ENCODE assay signal across 8 cellular contexts in the genomic region with DNA sequence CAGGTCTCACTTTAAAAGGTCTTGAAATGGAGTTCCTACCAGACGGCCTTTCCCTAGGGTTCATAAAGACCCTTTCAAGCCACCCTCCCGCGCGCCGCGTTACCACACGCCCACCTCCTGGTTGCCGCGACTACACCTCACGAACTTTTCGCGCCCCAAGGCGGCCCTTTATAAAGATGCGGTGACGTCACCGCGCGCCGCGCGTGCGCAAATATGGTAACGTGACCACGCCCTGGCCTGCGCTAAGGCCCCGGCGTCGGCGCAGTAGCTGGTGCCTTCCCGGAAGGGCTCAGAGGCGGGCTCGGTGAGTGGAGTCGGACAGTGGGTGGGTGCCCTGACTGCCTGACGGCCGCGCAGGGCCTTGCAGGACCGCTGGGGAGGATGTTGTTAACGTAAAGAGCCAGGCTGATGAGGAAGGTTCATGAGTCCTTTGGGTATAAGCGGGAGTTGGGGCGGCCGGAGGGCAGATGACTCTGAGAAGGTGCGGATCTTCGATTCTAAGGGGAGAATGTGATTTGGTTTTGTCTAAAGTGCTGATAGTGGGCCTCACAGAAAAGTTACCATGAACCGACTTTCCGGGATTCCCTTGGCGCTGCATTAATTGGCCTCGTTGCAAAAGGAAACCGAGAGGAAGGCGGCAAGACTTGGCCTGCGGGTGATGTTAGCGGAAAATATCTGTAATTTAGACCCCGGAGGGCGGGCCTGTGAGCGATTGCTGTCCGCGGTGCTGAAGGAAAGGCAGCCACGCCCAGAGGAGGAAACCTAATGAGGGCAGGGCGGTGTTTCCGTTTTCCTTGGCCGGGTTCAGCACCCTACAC. TPM values are rescaled to one million over a fixed set of nuclear protein-coding genes. Genes with fewer than 3 reads are reported as not detected.
DNase-seq lines count a peak whose midpoint lies in the region; ATAC-seq and FAIRE-seq lines count a peak whose summit lies in the region.

No MANE protein-coding gene starts in this region.

- no peak overlapping the region for H3K27ac ChIP-seq in mesendoderm (ENCODE audit: low read depth, low read length)

- WGBS in mesendoderm (ENCODE audit: extremely low coverage, insufficient coverage, low lambda C conversion rate): no CpG with 5 or more reads among the region's 60 CpGs

- no peak overlapping the region for H2BK120ac ChIP-seq in mesendoderm (ENCODE audit: low read depth, low read length)

- peak overlapping the region; percentile 97 for H3K4me2 ChIP-seq in mesendoderm (ENCODE audit: low read length)

- peaks cover 3% of the 10 kb centered on the region for H3K4me1 ChIP-seq in mesendoderm (ENCODE audit: control insufficient read depth, low read depth, low read length)

- H4K8ac ChIP-seq in mesendoderm (ENCODE audit: low read depth, low read length): no peak overlapping the region

- H3K79me1 ChIP-seq in mesendoderm (ENCODE audit: low read length): no peaks in the 10 kb centered on the region

- H3K36me3 ChIP-seq in mesendoderm (ENCODE audit: control insufficient read depth, insufficient read depth, low read length): no peaks in the 10 kb centered on the region

- H3K56ac ChIP-seq in mesendoderm (ENCODE audit: low read length): peak overlapping the region; percentile 86

- no peak overlapping the region for H3K23ac ChIP-seq in mesendoderm (ENCODE audit: low read length)

- peak overlapping the region; percentile 91 for H3K4me3 ChIP-seq in mesendoderm (ENCODE audit: low read length)

- H2AK5ac ChIP-seq in mesendoderm (ENCODE audit: low read length): no peak overlapping the region

- FAIRE-seq in endometrium (lab: Jason Lieb, UNC): peak; percentile 41

- no peak overlapping the region for H2BK15ac ChIP-seq in mesendoderm (replicated peaks; ENCODE audit: low read depth)

- peak overlapping the region; percentile 88 for H4K5ac ChIP-seq in mesendoderm (ENCODE audit: low read length)

- ATAC-seq in GM18517 (IDR thresholded peaks at IDR 0.05; ENCODE audit: unreplicated experiment): peak; percentile 95
- ATAC-seq in HG03045 (IDR thresholded peaks at IDR 0.05; ENCODE audit: unreplicated experiment): peak; percentile 97
- ATAC-seq in GM18873 (IDR thresholded peaks at IDR 0.05; ENCODE audit: low FRiP score, unreplicated experiment): no peak

- H3K27me3 ChIP-seq in mesendoderm (ENCODE audit: insufficient read depth, low read length, poor library complexity): no peaks in the 10 kb centered on the region

- H2BK5ac ChIP-seq in mesendoderm (ENCODE audit: low read length): no peak overlapping the region

- H3K79me2 ChIP-seq in mesendoderm (ENCODE audit: control insufficient read depth, insufficient read depth, low read length): no peaks in the 10 kb centered on the region

- DNase-seq in NCI-H460 (ENCODE audit: extremely low read depth, low read depth) (peak; percentile 77), mesendoderm (peak; percentile 93)
- peak; percentile 58 for DNase-seq in activated CD8-positive, alpha-beta memory T cell treated with anti-CD3 and anti-CD28 coated beads, Interleukin-2, amount 50 U/mL, for 4 hours
- DNase-seq in stimulated activated CD8-positive, alpha-beta memory T cell treated with anti-CD3 and anti-CD28 coated beads, Interleukin-12 subunit alpha, Interleukin-12 subunit beta, amount 100 ng/mL, for 24 hours (ENCODE audit: extremely low read depth): peak; percentile 46

- no peak overlapping the region for H3K4ac ChIP-seq in mesendoderm (ENCODE audit: low read depth, low read length)

- peak overlapping the region; percentile 73 for H3K9ac ChIP-seq in mesendoderm (ENCODE audit: low read length)

- no peak overlapping the region for H3K18ac ChIP-seq in mesendoderm (ENCODE audit: low read length)

RNA-seq across cellular contexts. Expression of gene FEZF2, which starts 54.4 kb away (rescaled TPM):
- total RNA-seq in NCI-H460 (2014; rRNA removed; shearing (Covaris generic)): not detected in 2 replicates
- not detected in 2 replicates for polyA plus RNA-seq in NCI-H460 (2014; cell fraction: nucleus; rRNA removed)
- polyA plus RNA-seq in mesendoderm (2013, experiment 1 of 2): not detected
- polyA plus RNA-seq in mesendoderm (2013, experiment 2 of 2): not detected
